8 cellular contexts compared by ENCODE assay signal in genomic region chrX:70455366-70456202, GRCh38. TPM values are rescaled to one million over a fixed set of nuclear protein-coding genes. Genes with fewer than 3 reads are reported as not detected.
A peak's percentile ranks its signal among the peaks of the same experiment; 100 is the strongest.
DNase-seq lines count a peak whose midpoint lies in the region; TF ChIP-seq lines count a peak whose summit lies in the region.

No MANE protein-coding gene starts in this region.

- DNase-seq in GM06990 (ENCODE audit: extremely low read depth, insufficient read length) (peak; percentile 37), adipocyte (ENCODE audit: low read depth) (no peak), thyroid gland (peak; percentile 24 to 25), substantia nigra (lab: John Stamatoyannopoulos, UW) (no peak), nucleus accumbens (lab: John Stamatoyannopoulos, UW) (no peak), HUDEP-2 (lab: John Stamatoyannopoulos, UW; ENCODE audit: unreplicated experiment in 76 of 76) (no peak)

- intact Hi-C loops in thyroid gland (cut with DNase I), result no loop called here

- 8 to 21% methylated on average over 22 to 26 of the region's 32 CpGs for WGBS in thyroid gland, 2 donors

- TF ChIP-seq CTCF in GM06990 (IDR thresholded peaks at IDR 0.05; ENCODE audit: insufficient read depth, low read length, poor library complexity, severe bottlenecking), result no peak
- TF ChIP-seq CTCF in thyroid gland (IDR thresholded peaks at IDR 0.05), result no peak

- H3K4me1 ChIP-seq in HUES6 (ENCODE audit: control insufficient read depth, insufficient read depth, low read length) (peaks cover 26% of the 10 kb centered on the region), adipocyte (ENCODE audit: control insufficient read depth, insufficient read depth, low read length) (no peaks in the 10 kb centered on the region), thyroid gland (no peaks in the 10 kb centered on the region)

- H3K27ac ChIP-seq in HUES6 (ENCODE audit: low read depth, low read length) (peak overlapping the region; percentile 97), layer of hippocampus (ENCODE audit: low read depth, low read length) (peak overlapping the region; percentile 30), thyroid gland (peak overlapping the region; percentile 54 to 92 (median 78)), substantia nigra (ENCODE audit: low read depth, low read length, poor library complexity, severe bottlenecking) (no peak overlapping the region)

- peak overlapping the region; percentile 98 for H3K9ac ChIP-seq in HUES6 (ENCODE audit: low read length)
- no peak overlapping the region for H3K9ac ChIP-seq in adipocyte (ENCODE audit: low read length)

- H3K36me3 ChIP-seq in GM06990 (ENCODE audit: control insufficient read depth, insufficient read depth, low read length) (no peaks in the 10 kb centered on the region), HUES6 (ENCODE audit: control insufficient read depth, insufficient read depth, low read length) (peaks cover 27% of the 10 kb centered on the region), adipocyte (ENCODE audit: control insufficient read depth, insufficient read depth, low read length, severe bottlenecking) (no peaks in the 10 kb centered on the region), thyroid gland (no peaks in the 10 kb centered on the region)

- peaks cover 8% of the 10 kb centered on the region; the same call in 1 of the 2 replicates for H3K9me3 ChIP-seq in HUES6 (ENCODE audit: control insufficient read depth, insufficient read depth, low read depth, low read length)
- H3K9me3 ChIP-seq in adipocyte (ENCODE audit: control insufficient read depth, low read length), result no peaks in the 10 kb centered on the region
- no peaks in the 10 kb centered on the region for H3K9me3 ChIP-seq in thyroid gland

- peak in 1 of 2 donors; percentile 8 for TF ChIP-seq POLR2A in thyroid gland (IDR thresholded peaks at IDR 0.05)

- H3K27me3 ChIP-seq in GM06990 (replicated peaks; ENCODE audit: control insufficient read depth, insufficient read depth, low read length) (no peaks in the 10 kb centered on the region), HUES6 (ENCODE audit: control insufficient read depth, insufficient read depth, low read length) (peaks cover 6% of the 10 kb centered on the region; the same call in 1 of the 2 replicates), adipocyte (replicated peaks; ENCODE audit: control insufficient read depth, insufficient read depth, low read length) (peaks cover 9% of the 10 kb centered on the region), layer of hippocampus (ENCODE audit: control insufficient read depth, insufficient read depth, low read length) (no peaks in the 10 kb centered on the region), thyroid gland (no peaks in the 10 kb centered on the region)

- H3K4me3 ChIP-seq in GM06990 (replicated peaks; ENCODE audit: low read depth, low read length) (peak overlapping the region; percentile 42), HUES6 (ENCODE audit: low read depth, low read length) (peak overlapping the region; percentile 89), adipocyte (ENCODE audit: low read length) (peak overlapping the region; percentile 76), thyroid gland (replicated peaks in 1 of 3) (peak overlapping the region; percentile 44 to 65 (median 53))

RNA-seq across cellular contexts. Expression of gene DLG3, which starts 10.9 kb away (rescaled TPM):
- total RNA-seq in thyroid gland, result 10 to 100 TPM; 31.4 to 79.5 (median 61.9) TPM

RNA-seq across cellular contexts. Expression of gene GDPD2, which starts 32.5 kb away (rescaled TPM):
- total RNA-seq in thyroid gland, result not detected

Comparison
In these comparisons a context has a peak if more than half of its experiments do, and no peak if none do; other contexts are left out.
1. DNase-seq: peak in GM06990 (single experiment) and thyroid gland (2 of 2); none in adipocyte (single experiment), substantia nigra (0 of 49), nucleus accumbens (0 of 56) and HUDEP-2 (0 of 76).
2. Peak in every context shown above with its lines, with median percentiles within 50 percentile points of each other: H3K4me3 ChIP-seq.